In genomic region chr12:106031736-106032135, GRCh38 we compare ENCODE assay signal across 19 cellular contexts.
DNase-seq lines count a peak whose midpoint lies in the region; ATAC-seq and TF ChIP-seq lines count a peak whose summit lies in the region.
"Had no signal": no experiment of that assay in that cellular context is flagged by ENCODE, and none has a peak within 500 bp of the region (broad histone marks: within the 10 kb centered on the region; RNA-seq: fewer than 3 reads in every experiment).

No MANE protein-coding gene starts in this region.

- WGBS in trophoblast cell (ENCODE audit: extremely low coverage, insufficient coverage, insufficient read length): no CpG with 5 or more reads among the region's 2 CpGs

- no peaks in the 10 kb centered on the region for H3K27me3 ChIP-seq in Panc1 (ENCODE audit: control insufficient read depth, insufficient read depth, low read length)
- H3K27me3 ChIP-seq in trophoblast cell (ENCODE audit: insufficient read depth, low read length): no peaks in the 10 kb centered on the region

- peak overlapping the region; percentile 99 for H2BK5ac ChIP-seq in trophoblast cell (ENCODE audit: low read depth, low read length, poor library complexity)

- H3K4me2 ChIP-seq in trophoblast cell (ENCODE audit: low read length): no peak overlapping the region

- peak overlapping the region; percentile 92 for H2BK120ac ChIP-seq in trophoblast cell (ENCODE audit: insufficient read depth, low read length, poor library complexity)

- H3K9ac ChIP-seq in trophoblast cell (ENCODE audit: low read length): no peak overlapping the region

- peak overlapping the region; percentile 98 for H3K18ac ChIP-seq in trophoblast cell (ENCODE audit: low read length)

- H2BK12ac ChIP-seq in trophoblast cell (ENCODE audit: low read length): peak overlapping the region; percentile 98

- in situ Hi-C loops in Panc1 (cut with HindIII; ENCODE audit: low pct_unique_long_range_greater_than_20kb, low sequenced_read_pairs): no loop called here

- H3K23ac ChIP-seq in trophoblast cell (ENCODE audit: low read length): no peak overlapping the region

- peaks cover 58% of the 10 kb centered on the region for H3K79me1 ChIP-seq in trophoblast cell (ENCODE audit: low read length)

- peak overlapping the region; percentile 98 for H3K14ac ChIP-seq in trophoblast cell (ENCODE audit: low read length)

- TF ChIP-seq CTCF in HEK293 (tag by site-specific recombination; IDR thresholded peaks at IDR 0.05): no peak
- TF ChIP-seq CTCF in Panc1 (IDR thresholded peaks at IDR 0.05): no peak

- H3K9me3 ChIP-seq in HEK293 (ENCODE audit: control insufficient read depth, insufficient read depth, low read depth, low read length) (no peaks in the 10 kb centered on the region), Panc1 (ENCODE audit: control insufficient read depth, insufficient read depth, low read depth, low read length) (no peaks in the 10 kb centered on the region), trophoblast cell (ENCODE audit: insufficient read depth, low read depth, low read length) (no peaks in the 10 kb centered on the region)

- POLR2A ChIA-PET in HEK293 (lab: Yijun Ruan, JAX) (no interaction called here), Panc1 (lab: Charles Lee) (no interaction called here)

- no peak for ATAC-seq in Panc1
- ATAC-seq: T-cell had no signal

- H3K4me3 ChIP-seq in HEK293 (ENCODE audit: low read depth, low read length): no peak overlapping the region
- H3K4me3 ChIP-seq in Panc1 (ENCODE audit: low read depth in 2 of 2, low read length in 2 of 2): no peak overlapping the region
- no peak overlapping the region for H3K4me3 ChIP-seq in trophoblast cell (ENCODE audit: low read depth, low read length)
- H3K4me3 ChIP-seq: SK-N-MC had no signal

- CTCF ChIA-PET in HEK293 (lab: Yijun Ruan, JAX): interaction anchor here (0.9 to 3.2 kb wide), 2 partner anchors 75 to 105 kb away, joined by 3 to 15 read pairs; no protein-coding TSS in a partner anchor
- CTCF ChIA-PET in Panc1 (lab: Charles Lee): no interaction called here

- no peak overlapping the region for H3K27ac ChIP-seq in HEK293 (ENCODE audit: extremely low read depth, low read depth, low read length)
- H3K27ac ChIP-seq in Panc1 (ENCODE audit: low read length): peak overlapping the region; percentile 95
- peak overlapping the region; percentile 84 for H3K27ac ChIP-seq in epithelial cell of prostate
- peak overlapping the region; percentile 98 for H3K27ac ChIP-seq in trophoblast cell (ENCODE audit: low read depth, low read length)
- H3K27ac ChIP-seq: SK-N-MC had no signal

- DNase-seq in Panc1 (ENCODE audit: low read depth, low spot score): no peak
- no peak for DNase-seq in epithelial cell of prostate (ENCODE audit: low read depth, low spot score)
- DNase-seq in trophoblast cell: peak in 1 of 2 donors; percentile 34
- DNase-seq in SHP77 (lab: John Stamatoyannopoulos, UW): no peak
- DNase-seq in NCI-H510A treated with DMSO at 0.1 percent for 48 hours (lab: John Stamatoyannopoulos, UW): no peak
- DNase-seq in cardiac septum (ENCODE audit: low spot score): no peak
- no peak for DNase-seq in stimulated activated CD4-positive, alpha-beta T cell treated with anti-CD3 and anti-CD28 coated beads, Interleukin-4, amount 100 ng/mL, for 4 hours
- DNase-seq: COR-L47, DMS 273 treated with DMSO at 0.1 percent for 48 hours, DND-41, H7, KBM-7, MV-4-11, NCI-H187 treated with DMSO at 0.1 percent for 48 hours, NCI-H226, NCI-H524 treated with DMSO at 0.1 percent for 48 hours, T-cell had no signal

- no TSS peak for BruUV-seq in Panc1 (replicated peaks; lab: Mats Ljungman, UMichigan)

- peaks cover 10% of the 10 kb centered on the region for H3K4me1 ChIP-seq in HEK293 (ENCODE audit: control insufficient read depth, insufficient read depth, low read length)
- H3K4me1 ChIP-seq in Panc1 (ENCODE audit: control insufficient read depth, insufficient read depth, low read length): peaks cover 50% of the 10 kb centered on the region
- H3K4me1 ChIP-seq in trophoblast cell (ENCODE audit: control insufficient read depth in 1 of 2, insufficient read depth in 2 of 2, low read length in 2 of 2): peaks cover 22 to 35% of the 10 kb centered on the region in 2 experiments

- peak overlapping the region; percentile 85 for H2AK5ac ChIP-seq in trophoblast cell (ENCODE audit: low read length)

- H4K91ac ChIP-seq in trophoblast cell (ENCODE audit: low read depth, low read length): peak overlapping the region; percentile 100

- peaks cover 7% of the 10 kb centered on the region for H3K79me2 ChIP-seq in trophoblast cell (ENCODE audit: control insufficient read depth, insufficient read depth, low read length, poor library complexity)

- H4K12ac ChIP-seq in trophoblast cell (ENCODE audit: low read depth, low read length): peak overlapping the region; percentile 68

- peak overlapping the region; percentile 98 for H3K4ac ChIP-seq in trophoblast cell (ENCODE audit: low read depth, low read length)

- H2AFZ ChIP-seq in trophoblast cell (ENCODE audit: insufficient read depth, low read length, poor library complexity): peak overlapping the region; percentile 56

- H3K36me3 ChIP-seq in HEK293 (ENCODE audit: control insufficient read depth in 2 of 2, insufficient read depth in 1 of 2, low read length in 2 of 2): no peaks in the 10 kb centered on the region
- no peaks in the 10 kb centered on the region for H3K36me3 ChIP-seq in Panc1 (ENCODE audit: control insufficient read depth, insufficient read depth, low read length)
- no peaks in the 10 kb centered on the region for H3K36me3 ChIP-seq in trophoblast cell (ENCODE audit: control insufficient read depth in 1 of 2, insufficient read depth in 2 of 2, low read length in 2 of 2)

- intact Hi-C loops in Panc1 (cut with micrococcal nuclease; ENCODE audit: unreplicated experiment) (loop anchor here (2.0 to 10.0 kb wide), 3 partner anchors 89 to 607 kb away; no protein-coding TSS in a partner anchor), cardiac septum (cut with DNase I) (no loop called here)

- H4K8ac ChIP-seq in trophoblast cell (ENCODE audit: low read depth, low read length): peak overlapping the region; percentile 82

TF ChIP-seq in HEK293, 187 proteins besides CTCF, POLR2A, EP300 and RAD21:
- TF ChIP-seq ZNF548 (tag by site-specific recombination; IDR thresholded peaks at IDR 0.05): no peak
- no peak for TF ChIP-seq ZNF155 (tag by site-specific recombination; IDR thresholded peaks at IDR 0.05)
- TF ChIP-seq ZNF10 (tag by site-specific recombination; IDR thresholded peaks at IDR 0.05): no peak
- peak; percentile 54; the same call in 1 of the 2 replicates for TF ChIP-seq PRDM10 (tag by site-specific recombination; IDR thresholded peaks at IDR 0.05)
- TF ChIP-seq ZBTB8A (tag by site-specific recombination; IDR thresholded peaks at IDR 0.05): peak; percentile 23; the same call in 1 of the 2 replicates
- no peak for TF ChIP-seq ZNF248 (tag by site-specific recombination; IDR thresholded peaks at IDR 0.05)
- TF ChIP-seq ZNF223 (tag by site-specific recombination; IDR thresholded peaks at IDR 0.05): no peak
- TF ChIP-seq KLF1 (tag by site-specific recombination; IDR thresholded peaks at IDR 0.05): 0 out of 2 replicates have a peak, but pooled peaks have one; percentile 19
